17 cellular contexts compared by ENCODE assay signal in the genomic region with DNA sequence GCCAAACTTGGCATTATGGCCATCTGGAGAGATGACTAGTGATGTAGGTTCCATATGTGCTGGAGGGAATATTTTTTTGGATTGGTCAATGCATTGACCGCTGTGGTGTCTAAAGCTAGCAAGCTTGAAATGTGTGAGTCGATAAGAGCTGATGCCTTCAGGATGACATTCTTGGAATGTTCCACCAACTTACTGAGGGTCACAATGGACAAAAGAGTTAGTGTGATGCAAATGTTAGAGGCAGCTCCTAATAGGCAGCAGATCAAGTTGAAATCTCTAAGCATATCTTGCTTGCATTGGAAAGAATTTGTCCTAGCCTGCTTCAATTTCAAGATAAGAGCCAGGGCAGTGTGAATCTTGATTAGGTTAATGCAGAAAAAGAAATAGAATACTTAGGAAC.
DNase-seq lines count a peak whose midpoint lies in the region; ATAC-seq, FAIRE-seq and TF ChIP-seq lines count a peak whose summit lies in the region.
"Had no signal": no experiment of that assay in that cellular context is flagged by ENCODE, and none has a peak within 500 bp of the region (broad histone marks: within the 10 kb centered on the region; RNA-seq: fewer than 3 reads in every experiment).

No MANE protein-coding gene starts in this region.

- DNase-seq in activated naive CD4-positive, alpha-beta T cell treated with anti-CD3 and anti-CD28 coated beads for 36 hours: no peak
- DNase-seq in activated naive CD4-positive, alpha-beta T cell treated with anti-CD3 and anti-CD28 coated beads, Interleukin-2, amount 10 ng/mL, durations not matched to agents 7 days and 5 days: no peak
- DNase-seq in astrocyte (ENCODE audit: low read depth) (no peak), foreskin melanocyte (peak; percentile 79), NCI-H1048 (lab: John Stamatoyannopoulos, UW) (no peak), cerebellum (ENCODE audit: low spot score) (no peak), caudate nucleus (lab: John Stamatoyannopoulos, UW) (no peak)
- DNase-seq: AML-193; Caco-2; CD8-positive, alpha-beta memory T cell; GM23248 had no signal

- no peak for TF ChIP-seq POLR2A in GM18505 (IDR thresholded peaks at IDR 0.05; ENCODE audit: borderline replicate concordance, extremely low read depth, insufficient read depth, insufficient read length)

- H2AFZ ChIP-seq in astrocyte (ENCODE audit: low read depth, low read length): no peak overlapping the region
- H2AFZ ChIP-seq: GM23248 had no signal

- no peak for ATAC-seq in GM18505 (IDR thresholded peaks at IDR 0.05; ENCODE audit: unreplicated experiment)
- ATAC-seq: HCT116 had no signal

- no peak overlapping the region for H3K4me3 ChIP-seq in astrocyte (ENCODE audit: insufficient read depth, low read depth, low read length)
- H3K4me3 ChIP-seq: BLaER1, GM23248 had no signal

- FAIRE-seq in astrocyte (lab: Jason Lieb, UNC): peak; percentile 98
- FAIRE-seq: GM18507 had no signal

- H4K20me1 ChIP-seq in astrocyte (ENCODE audit: insufficient read depth, low read length): no peaks in the 10 kb centered on the region
- H4K20me1 ChIP-seq: BLaER1 had no signal

- no peaks in the 10 kb centered on the region for H3K27me3 Mint-ChIP-seq in activated naive CD4-positive, alpha-beta T cell treated with anti-CD3 and anti-CD28 coated beads for 36 hours (ENCODE audit: low read depth)
- no peaks in the 10 kb centered on the region for H3K27me3 Mint-ChIP-seq in activated naive CD4-positive, alpha-beta T cell treated with anti-CD3 and anti-CD28 coated beads, Interleukin-2, amount 10 ng/mL, durations not matched to agents 7 days and 5 days
- no peaks in the 10 kb centered on the region for H3K27me3 Mint-ChIP-seq in astrocyte (ENCODE audit: low read depth, unreplicated experiment)

- H3K36me3 Mint-ChIP-seq in activated naive CD4-positive, alpha-beta T cell treated with anti-CD3 and anti-CD28 coated beads for 36 hours (ENCODE audit: low read depth): no peaks in the 10 kb centered on the region
- no peaks in the 10 kb centered on the region for H3K36me3 Mint-ChIP-seq in activated naive CD4-positive, alpha-beta T cell treated with anti-CD3 and anti-CD28 coated beads, Interleukin-2, amount 10 ng/mL, durations not matched to agents 7 days and 5 days
- H3K36me3 Mint-ChIP-seq in astrocyte (ENCODE audit: low read depth, unreplicated experiment): no peaks in the 10 kb centered on the region
- H3K36me3 Mint-ChIP-seq: CD8-positive, alpha-beta memory T cell; IgD-negative memory B cell had no signal

- no peak overlapping the region for H3K4me3 Mint-ChIP-seq in activated naive CD4-positive, alpha-beta T cell treated with anti-CD3 and anti-CD28 coated beads for 36 hours
- no peak overlapping the region for H3K4me3 Mint-ChIP-seq in activated naive CD4-positive, alpha-beta T cell treated with anti-CD3 and anti-CD28 coated beads, Interleukin-2, amount 10 ng/mL, durations not matched to agents 7 days and 5 days
- H3K4me3 Mint-ChIP-seq in astrocyte (ENCODE audit: unreplicated experiment): no peak overlapping the region
- H3K4me3 Mint-ChIP-seq: CD8-positive, alpha-beta memory T cell; IgD-negative memory B cell had no signal

- H3K27ac ChIP-seq in astrocyte (ENCODE audit: low read depth, low read length): no peak overlapping the region
- H3K27ac ChIP-seq in caudate nucleus (ENCODE audit: low read depth, low read length): no peak overlapping the region
- H3K27ac ChIP-seq: 22Rv1, BLaER1, GM23248 had no signal

- H3K27me3 ChIP-seq in astrocyte (ENCODE audit: insufficient read depth, low read length): no peaks in the 10 kb centered on the region
- H3K27me3 ChIP-seq: BLaER1 had no signal

- H3K79me2 ChIP-seq in astrocyte (ENCODE audit: insufficient read depth, low read length): no peaks in the 10 kb centered on the region

- peaks cover 19% of the 10 kb centered on the region for H3K4me1 Mint-ChIP-seq in activated naive CD4-positive, alpha-beta T cell treated with anti-CD3 and anti-CD28 coated beads for 36 hours (ENCODE audit: low read depth)
- no peaks in the 10 kb centered on the region for H3K4me1 Mint-ChIP-seq in activated naive CD4-positive, alpha-beta T cell treated with anti-CD3 and anti-CD28 coated beads, Interleukin-2, amount 10 ng/mL, durations not matched to agents 7 days and 5 days
- H3K4me1 Mint-ChIP-seq in astrocyte (ENCODE audit: low read depth, unreplicated experiment): peaks cover 13% of the 10 kb centered on the region
- H3K4me1 Mint-ChIP-seq: IgD-negative memory B cell had no signal

- H3K9ac ChIP-seq in astrocyte (ENCODE audit: low read length): no peak overlapping the region
- H3K9ac ChIP-seq: BLaER1, GM23248 had no signal

- TF ChIP-seq CTCF in astrocyte (IDR thresholded peaks at IDR 0.05; ENCODE audit: insufficient read depth, low read depth, low read length): no peak

- H3K9me3 ChIP-seq in astrocyte (ENCODE audit: insufficient read depth, low read depth, low read length): no peaks in the 10 kb centered on the region
- H3K9me3 ChIP-seq: Caco-2 had no signal

- CTCF ChIA-PET in activated naive CD4-positive, alpha-beta T cell treated with anti-CD3 and anti-CD28 coated beads for 36 hours (lab: Charles Lee): interaction anchor here (0.6 kb wide), 1 partner anchor 60 kb away, joined by 3 read pairs; no protein-coding TSS in a partner anchor
- CTCF ChIA-PET in activated naive CD4-positive, alpha-beta T cell treated with anti-CD3 and anti-CD28 coated beads, Interleukin-2, amount 10 ng/mL, durations not matched to agents 7 days and 5 days (lab: Charles Lee): no interaction called here

- H3K9me3 Mint-ChIP-seq in activated naive CD4-positive, alpha-beta T cell treated with anti-CD3 and anti-CD28 coated beads for 36 hours: no peaks in the 10 kb centered on the region
- no peaks in the 10 kb centered on the region for H3K9me3 Mint-ChIP-seq in activated naive CD4-positive, alpha-beta T cell treated with anti-CD3 and anti-CD28 coated beads, Interleukin-2, amount 10 ng/mL, durations not matched to agents 7 days and 5 days
- H3K9me3 Mint-ChIP-seq in astrocyte (ENCODE audit: unreplicated experiment): no peaks in the 10 kb centered on the region
- H3K9me3 Mint-ChIP-seq: CD8-positive, alpha-beta memory T cell; IgD-negative memory B cell had no signal

- intact Hi-C loops in activated naive CD4-positive, alpha-beta T cell treated with anti-CD3 and anti-CD28 coated beads for 36 hours (cut with micrococcal nuclease): no loop called here

- H3K4me2 ChIP-seq in astrocyte (ENCODE audit: low read length): no peak overlapping the region
- H3K4me2 ChIP-seq: BLaER1 had no signal

- H3K27ac Mint-ChIP-seq in activated naive CD4-positive, alpha-beta T cell treated with anti-CD3 and anti-CD28 coated beads for 36 hours: peak overlapping the region; percentile 4
- H3K27ac Mint-ChIP-seq in activated naive CD4-positive, alpha-beta T cell treated with anti-CD3 and anti-CD28 coated beads, Interleukin-2, amount 10 ng/mL, durations not matched to agents 7 days and 5 days: no peak overlapping the region
- H3K27ac Mint-ChIP-seq in astrocyte (ENCODE audit: unreplicated experiment): no peak overlapping the region
- H3K27ac Mint-ChIP-seq: CD8-positive, alpha-beta memory T cell; IgD-negative memory B cell had no signal

- no peaks in the 10 kb centered on the region for H3K36me3 ChIP-seq in astrocyte (ENCODE audit: insufficient read depth, low read length)
- H3K36me3 ChIP-seq: BLaER1 had no signal

- H3K4me1 ChIP-seq in astrocyte (ENCODE audit: insufficient read depth, low read length): peaks cover 3% of the 10 kb centered on the region
- H3K4me1 ChIP-seq: Caco-2 had no signal
